Comparison of ENCODE assay signal across 27 cellular contexts in genomic region chr16:49886554-49887121, GRCh38. TPM values are rescaled to one million over a fixed set of nuclear protein-coding genes. Genes with fewer than 3 reads are reported as not detected.
"Had no signal": no experiment of that assay in that cellular context is flagged by ENCODE, and none has a peak within 500 bp of the region (broad histone marks: within the 10 kb centered on the region; RNA-seq: fewer than 3 reads in every experiment).

No MANE protein-coding gene starts in this region.

- H3K27ac Mint-ChIP-seq: naive thymus-derived CD4-positive, alpha-beta T cell; nephron progenitor cell; stimulated activated memory B cell treated with anti-CD40 and anti-IgM and Interleukin-4, amounts not matched to agents 10 μg/mL and 1 μg/mL and 100 μg/mL, for 72 hours; type B pancreatic cell had no signal

- H3K4me3 Mint-ChIP-seq: naive thymus-derived CD4-positive, alpha-beta T cell; nephron progenitor cell; stimulated activated memory B cell treated with anti-CD40 and anti-IgM and Interleukin-4, amounts not matched to agents 10 μg/mL and 1 μg/mL and 100 μg/mL, for 72 hours; stimulated activated naive CD8-positive, alpha-beta T cell treated with anti-CD3 and anti-CD28 coated beads, Interleukin-15, amount 100 ng/mL, for 72 hours; type B pancreatic cell had no signal

- H3K36me3 Mint-ChIP-seq: neural progenitor cell, type B pancreatic cell had no signal

- H2AFZ ChIP-seq: neural progenitor cell had no signal

- H3K36me3 ChIP-seq: heart left ventricle, left ventricle myocardium inferior, neural progenitor cell, pancreas, prostate gland, sigmoid colon, tibial nerve, uterus had no signal

- H3K27me3 ChIP-seq: neural progenitor cell, pancreas, tibial nerve, uterus had no signal

- DNase-seq: heart left ventricle; islet precursor cell; left ventricle myocardium inferior; midbrain; mucosa of descending colon; naive thymus-derived CD4-positive, alpha-beta T cell; nephron progenitor cell; pancreas; posterior cingulate gyrus; retina; right cardiac atrium; sigmoid colon; stimulated activated CD4-positive, alpha-beta T cell treated with anti-CD3 and anti-CD28 coated beads, Interleukin-1b, Interleukin-23, amount 100 ng/mL, for 48 hours; stimulated activated CD4-positive, alpha-beta T cell treated with anti-CD3 and anti-CD28 coated beads, Interleukin-2, amount 100 ng/mL, for 48 hours; stimulated activated CD4-positive, alpha-beta T cell treated with anti-CD3 and anti-CD28 coated beads, Interleukin-4, amount 100 ng/mL, for 4 hours; stimulated activated CD8-positive, alpha-beta memory T cell treated with anti-CD3 and anti-CD28 coated beads, Interleukin-4, amount 100 ng/mL, for 48 hours; stimulated activated naive CD4-positive, alpha-beta T cell treated with Interleukin-2 at 50 U/mL for 16 hours; stimulated activated naive CD8-positive, alpha-beta T cell treated with anti-CD3 and anti-CD28 coated beads, Interleukin-15, amount 100 ng/mL, for 72 hours; substantia nigra; uterus had no signal

- H3K4me3 ChIP-seq: heart left ventricle, left ventricle myocardium inferior, lung, mucosa of descending colon, neural progenitor cell, pancreas, prostate gland, sigmoid colon, smooth muscle cell, tibial nerve, uterus had no signal

- H3K4me1 ChIP-seq: heart left ventricle, left ventricle myocardium inferior, pancreas, prostate gland, sigmoid colon, uterus had no signal

- H3K4me1 Mint-ChIP-seq: stimulated activated memory B cell treated with anti-CD40 and anti-IgM and Interleukin-4, amounts not matched to agents 10 μg/mL and 1 μg/mL and 100 μg/mL, for 72 hours had no signal

- H3K4me2 ChIP-seq: neural progenitor cell, smooth muscle cell had no signal

- H3K9me3 ChIP-seq: mucosa of descending colon, pancreas, prostate gland, uterus had no signal

- H3K27me3 Mint-ChIP-seq: type B pancreatic cell had no signal

- ATAC-seq: heart left ventricle; mucosa of descending colon; naive thymus-derived CD4-positive, alpha-beta T cell; right cardiac atrium; stimulated activated memory B cell treated with anti-CD40 and anti-IgM and Interleukin-4, amounts not matched to agents 10 μg/mL and 1 μg/mL and 100 μg/mL, for 72 hours; stimulated activated naive CD8-positive, alpha-beta T cell treated with anti-CD3 and anti-CD28 coated beads, Interleukin-15, amount 100 ng/mL, for 72 hours had no signal

- H3K9me3 Mint-ChIP-seq: type B pancreatic cell had no signal

- H3K27ac ChIP-seq: heart left ventricle, left ventricle myocardium inferior, neural progenitor cell, pancreas, prostate gland, sigmoid colon, tibial nerve, uterus had no signal

RNA-seq across cellular contexts. Expression of gene ZNF423, which starts 30.7 kb away (rescaled TPM):
- total RNA-seq: naive thymus-derived CD4-positive, alpha-beta T cell had no signal
- polyA plus RNA-seq: naive thymus-derived CD4-positive, alpha-beta T cell had no signal
